29 cellular contexts compared by ENCODE assay signal in the genomic region with DNA sequence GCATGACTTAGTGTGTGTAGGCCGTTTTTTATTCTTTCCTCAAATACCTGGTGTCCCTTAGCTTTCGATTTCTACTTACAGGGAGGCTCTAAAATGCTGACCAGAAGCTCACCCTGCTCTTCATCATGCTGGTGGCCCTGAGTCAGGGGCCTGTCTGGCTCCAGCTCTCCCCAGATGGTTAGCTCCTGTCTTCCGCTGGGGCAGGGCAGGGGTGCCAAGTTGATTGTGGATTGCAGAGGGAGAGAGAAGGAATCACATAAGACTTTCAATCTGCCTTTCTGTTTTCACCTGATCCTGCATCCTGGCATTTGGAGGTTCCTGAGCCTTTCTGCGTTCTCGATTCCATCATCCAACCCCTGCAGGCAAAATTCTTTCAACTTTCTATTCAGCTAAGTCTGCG. TPM values are rescaled to one million over a fixed set of nuclear protein-coding genes. Genes with fewer than 3 reads are reported as not detected.
DNase-seq lines count a peak whose midpoint lies in the region; TF ChIP-seq lines count a peak whose summit lies in the region.
"Had no signal": no experiment of that assay in that cellular context is flagged by ENCODE, and none has a peak within 500 bp of the region (broad histone marks: within the 10 kb centered on the region; RNA-seq: fewer than 3 reads in every experiment).

No MANE protein-coding gene starts in this region.

- no peak for TF ChIP-seq POLR2A in sigmoid colon (IDR thresholded peaks at IDR 0.05)
- TF ChIP-seq POLR2A in vagina (IDR thresholded peaks at IDR 0.05), result no peak

- H3F3A ChIP-seq in PC-9 (ENCODE audit: insufficient read depth, low read depth), result peaks cover 10% of the 10 kb centered on the region; the same call in 1 of the 2 replicates

- H3K9me2 ChIP-seq in PC-9 (ENCODE audit: insufficient read depth), result no peaks in the 10 kb centered on the region

- in situ Hi-C loops in G401 (cut with HindIII; ENCODE audit: low sequenced_read_pairs), result no loop called here

- no peaks in the 10 kb centered on the region for H4K20me1 ChIP-seq in PC-9 (ENCODE audit: insufficient read depth)
- H4K20me1 ChIP-seq: BLaER1 treated with 17β-estradiol and CSF1 and Interleukin-3, amounts not matched to agents 10 nM and 100 nM had no signal

- H3K4me1 ChIP-seq in PC-9 (replicated peaks; ENCODE audit: insufficient read depth) (peaks cover 42% of the 10 kb centered on the region), sigmoid colon (no peaks in the 10 kb centered on the region), vagina (peaks cover 12% of the 10 kb centered on the region)

- TF ChIP-seq CTCF in PC-9 (conservative IDR thresholded peaks at IDR 0.05), result no peak
- no peak for TF ChIP-seq CTCF in epithelial cell of esophagus (IDR thresholded peaks at IDR 0.05; ENCODE audit: insufficient read depth, low read depth, low read length, missing control alignments)
- TF ChIP-seq CTCF in sigmoid colon (IDR thresholded peaks at IDR 0.05), result no peak
- no peak for TF ChIP-seq CTCF in vagina (IDR thresholded peaks at IDR 0.05)

- H3K4me3 ChIP-seq in PC-9, result no peak overlapping the region
- H3K4me3 ChIP-seq in epithelial cell of esophagus (ENCODE audit: low read length), result no peak overlapping the region
- no peak overlapping the region for H3K4me3 ChIP-seq in sigmoid colon
- no peak overlapping the region for H3K4me3 ChIP-seq in vagina
- H3K4me3 ChIP-seq: A549; BLaER1 treated with 17β-estradiol and CSF1 and Interleukin-3, amounts not matched to agents 10 nM and 100 nM; GM12878; GM23248 had no signal

- CTCF ChIA-PET in PC-9 (lab: Charles Lee), result no interaction called here

- H2AFZ ChIP-seq in PC-9, result no peak overlapping the region
- H2AFZ ChIP-seq: GM23248 had no signal

- no peaks in the 10 kb centered on the region for H3K9me3 ChIP-seq in PC-9 (ENCODE audit: insufficient read depth, low read depth)
- no peaks in the 10 kb centered on the region for H3K9me3 ChIP-seq in sigmoid colon
- H3K9me3 ChIP-seq in vagina, result no peaks in the 10 kb centered on the region
- H3K9me3 ChIP-seq: A549; BLaER1 treated with 17β-estradiol and CSF1 and Interleukin-3, amounts not matched to agents 10 nM and 100 nM had no signal

- BruUV-seq in PC-9 (replicated peaks; lab: Mats Ljungman, UMichigan), result no TSS peak

- peak; percentile 62 for DNase-seq in G401 (ENCODE audit: low spot score)
- DNase-seq in PC-9, result no peak
- peak; percentile 16 for DNase-seq in epithelial cell of esophagus (ENCODE audit: low read depth)
- peak; percentile 24 for DNase-seq in sigmoid colon
- DNase-seq in stimulated activated CD8-positive, alpha-beta memory T cell treated with anti-CD3 and anti-CD28 coated beads, Interleukin-4, amount 100 ng/mL, for 48 hours, result no peak
- no peak for DNase-seq in vagina (ENCODE audit: extremely low spot score in 2 of 2)
- DNase-seq in NCI-H2171 (lab: John Stamatoyannopoulos, UW), result no peak
- DNase-seq: AML-193; CD4-positive, alpha-beta T cell; GDM1; GM23248; H7; HFFc6; NCI-H1048; NCI-H1417; NCI-H1694 treated with DMSO at 0.1 percent for 48 hours; NCI-H2081; NCI-H226; NCI-H510A; NCI-H69; SHP77 had no signal

- H3K27me3 ChIP-seq in PC-9 (ENCODE audit: insufficient read depth, low read depth) (no peaks in the 10 kb centered on the region), sigmoid colon (no peaks in the 10 kb centered on the region), vagina (no peaks in the 10 kb centered on the region)
- H3K27me3 ChIP-seq: BLaER1 treated with 17β-estradiol and CSF1 and Interleukin-3, amounts not matched to agents 10 nM and 100 nM had no signal

- intact Hi-C loops in PC-9 (cut with micrococcal nuclease; ENCODE audit: unreplicated experiment), result no loop called here
- intact Hi-C loops in sigmoid colon (cut with DNase I), result no loop called here
- intact Hi-C loops in vagina (cut with DNase I), result no loop called here

- H3K4me2 ChIP-seq in PC-9, result peak overlapping the region; percentile 9; the same call in 1 of the 2 replicates
- H3K4me2 ChIP-seq: A549, KMS-11 had no signal

- POLR2A ChIA-PET in PC-9 (lab: Charles Lee; ENCODE audit: unreplicated experiment), result interaction anchor here (0.7 kb wide), 1 partner anchor 14 kb away, joined by 3 read pairs; no protein-coding TSS in a partner anchor

- H3K79me2 ChIP-seq in PC-9 (ENCODE audit: low read depth), result no peaks in the 10 kb centered on the region

- WGBS in sigmoid colon, 2 donors, result 81 to 87% methylated on average over 6 of the region's 6 CpGs

- no peaks in the 10 kb centered on the region for H3K36me3 ChIP-seq in PC-9 (ENCODE audit: low read depth)
- H3K36me3 ChIP-seq in sigmoid colon, result no peaks in the 10 kb centered on the region
- H3K36me3 ChIP-seq in vagina, result no peaks in the 10 kb centered on the region
- H3K36me3 ChIP-seq: BLaER1 treated with 17β-estradiol and CSF1 and Interleukin-3, amounts not matched to agents 10 nM and 100 nM had no signal

- no peak overlapping the region for H3K27ac ChIP-seq in PC-9
- H3K27ac ChIP-seq in sigmoid colon, result no peak overlapping the region
- no peak overlapping the region for H3K27ac ChIP-seq in vagina
- H3K27ac ChIP-seq: BLaER1 treated with 17β-estradiol and CSF1 and Interleukin-3, amounts not matched to agents 10 nM and 100 nM; GM23248; HL-60; KMS-11; RWPE1 had no signal

- no peak for TF ChIP-seq EP300 in sigmoid colon (IDR thresholded peaks at IDR 0.05)

RNA-seq across cellular contexts. Expression of a gene that starts 4.2 kb away (rescaled TPM):
- total RNA-seq in G401 (2014; rRNA removed; shearing (Covaris generic)), result not detected in 2 replicates
- total RNA-seq in PC-9 (2021) (not detected in 2 replicates), sigmoid colon (not detected), vagina (not detected)
- not detected for polyA plus RNA-seq in sigmoid colon
- total RNA-seq: CD4-positive, alpha-beta T cell; Daoy; GM12878; GM23248; H7; HFFc6 had no signal
- polyA plus RNA-seq: GM12878, GM23248, IgD-negative memory B cell had no signal

RNA-seq across cellular contexts. Expression of a gene that starts 55.6 kb away (rescaled TPM):
- not detected in 2 replicates for total RNA-seq in G401 (2014; rRNA removed; shearing (Covaris generic))
- total RNA-seq in PC-9 (2021) (0.08 TPM in 1 of 2 replicates, not detected in the other), sigmoid colon (10 to 100 TPM in 1 of 4 donors, 1 to 10 TPM in 3; 2.9 to 12.2 (median 6.1) TPM), vagina (10.6 TPM)
- polyA plus RNA-seq in sigmoid colon, result 1 to 10 TPM in 1 of 3 donors, under 1 TPM in 2; under 0.01 to 2.3 (median 0.23) TPM
- total RNA-seq: CD4-positive, alpha-beta T cell; GM23248; HFFc6 had no signal
- polyA plus RNA-seq: GM12878, GM23248, IgD-negative memory B cell had no signal

Comparison
In these comparisons a context has a peak if more than half of its experiments do, and no peak if none do; other contexts are left out.
1. DNase-seq: peak in G401 (single experiment), epithelial cell of esophagus (single experiment) and sigmoid colon (single experiment); none in PC-9 (0 of 2), stimulated activated CD8-positive, alpha-beta memory T cell treated with anti-CD3 and anti-CD28 coated beads, Interleukin-4, amount 100 ng/mL, for 48 hours (single experiment), vagina (0 of 2) and NCI-H2171 (single experiment).